ENCODE assay signal across 1 cellular context in the genomic region with DNA sequence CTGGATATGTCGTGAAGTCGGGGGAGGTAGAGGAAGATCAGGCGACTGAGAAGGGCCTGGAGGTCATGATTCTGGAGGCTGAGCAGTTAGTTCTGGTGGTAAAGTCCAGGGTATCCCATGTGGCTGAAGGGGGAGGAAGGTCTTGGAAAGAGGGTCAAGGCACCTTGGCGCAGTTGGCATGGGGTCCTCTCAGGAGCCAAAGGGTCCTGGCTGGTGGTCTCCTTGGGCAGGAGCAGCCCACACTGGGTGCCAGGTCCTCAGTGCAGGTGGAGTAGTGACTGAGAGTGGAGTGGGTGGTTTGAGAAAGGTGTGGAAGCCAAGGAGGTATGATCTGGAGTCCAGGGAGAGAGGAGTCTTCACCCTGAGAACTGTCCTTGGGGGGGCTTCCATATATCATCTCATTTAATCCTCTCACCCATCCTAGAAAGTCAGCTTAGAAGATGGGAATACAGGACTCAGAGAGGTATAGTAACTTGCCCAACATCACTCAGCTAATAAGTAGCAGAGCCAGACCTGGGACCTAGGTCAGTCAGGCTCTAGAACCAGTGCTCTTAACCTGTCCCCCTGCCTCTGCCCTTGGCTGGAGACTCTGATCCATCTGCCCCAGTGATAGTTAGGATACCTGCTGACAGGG.
A peak's percentile ranks its signal among the peaks of the same experiment; 100 is the strongest.
TF ChIP-seq lines count a peak whose summit lies in the region.

No MANE protein-coding gene starts in this region.

TF ChIP-seq in HEK293, 187 proteins besides CTCF, POLR2A, EP300 and RAD21:
- TF ChIP-seq ZNF664 (tag by site-specific recombination; IDR thresholded peaks at IDR 0.05) (peak; percentile 83), ZNF610 (tag by site-specific recombination; IDR thresholded peaks at IDR 0.05; ENCODE audit: borderline replicate concordance) (no peak)
- TF ChIP-seq, protein P1, sequence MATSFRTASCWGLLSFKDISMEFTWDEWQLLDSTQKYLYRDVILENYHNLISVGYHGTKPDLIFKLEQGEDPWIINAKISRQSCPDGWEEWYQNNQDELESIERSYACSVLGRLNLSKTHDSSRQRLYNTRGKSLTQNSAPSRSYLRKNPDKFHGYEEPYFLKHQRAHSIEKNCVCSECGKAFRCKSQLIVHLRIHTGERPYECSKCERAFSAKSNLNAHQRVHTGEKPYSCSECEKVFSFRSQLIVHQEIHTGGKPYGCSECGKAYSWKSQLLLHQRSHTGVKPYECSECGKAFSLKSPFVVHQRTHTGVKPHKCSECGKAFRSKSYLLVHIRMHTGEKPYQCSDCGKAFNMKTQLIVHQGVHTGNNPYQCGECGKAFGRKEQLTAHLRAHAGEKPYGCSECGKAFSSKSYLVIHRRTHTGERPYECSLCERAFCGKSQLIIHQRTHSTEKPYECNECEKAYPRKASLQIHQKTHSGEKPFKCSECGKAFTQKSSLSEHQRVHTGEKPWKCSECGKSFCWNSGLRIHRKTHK (tag by site-specific recombination; IDR thresholded peaks at IDR 0.05), result no peak
TF ChIP-seq in HEK293: peak in this region for 1.
